ENCODE assay signal across 1 cellular context in genomic region chr14:22978873-22979671, GRCh38.
TF ChIP-seq lines count a peak whose summit lies in the region.

No MANE protein-coding gene starts in this region.

TF ChIP-seq in H1, 55 proteins besides CTCF, POLR2A, EP300 and RAD21:
- TF ChIP-seq CHD1 (IDR thresholded peaks at IDR 0.05; ENCODE audit: low read depth, low read length) (no peak), ATF3 (IDR thresholded peaks at IDR 0.05; ENCODE audit: insufficient read depth, low read depth, low read length) (no peak), CEBPB (IDR thresholded peaks at IDR 0.05; ENCODE audit: low read depth, low read length) (no peak), RXRA (IDR thresholded peaks at IDR 0.05; ENCODE audit: insufficient read depth, low read depth, low read length) (no peak), POU5F1 (IDR thresholded peaks at IDR 0.05; ENCODE audit: low read depth, low read length) (no peak), SIN3A (conservative IDR thresholded peaks at IDR 0.05 in 1 of 2, IDR thresholded peaks at IDR 0.05 in 1 of 2; ENCODE audit: low read depth in 1 of 2, low read length in 2 of 2) (no peak), GABPA (IDR thresholded peaks at IDR 0.05; ENCODE audit: borderline replicate concordance, insufficient read depth, low read length) (no peak), BCL11A (IDR thresholded peaks at IDR 0.05; ENCODE audit: low read depth in 2 of 2, low read length in 2 of 2) (no peak), RBBP5 (IDR thresholded peaks at IDR 0.05; ENCODE audit: borderline replicate concordance, low read depth, low read length) (no peak), EZH2 (IDR thresholded peaks at IDR 0.05; ENCODE audit: low read depth, low read length, severe bottlenecking) (no peak), BACH1 (IDR thresholded peaks at IDR 0.05; ENCODE audit: low read length) (no peak)
- TF ChIP-seq, protein P1, sequence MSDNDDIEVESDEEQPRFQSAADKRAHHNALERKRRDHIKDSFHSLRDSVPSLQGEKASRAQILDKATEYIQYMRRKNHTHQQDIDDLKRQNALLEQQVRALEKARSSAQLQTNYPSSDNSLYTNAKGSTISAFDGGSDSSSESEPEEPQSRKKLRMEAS (IDR thresholded peaks at IDR 0.05) = no peak
TF ChIP-seq in H1: peak in this region for 0.
